ENCODE assay signal across 2 cellular contexts in the genomic region with DNA sequence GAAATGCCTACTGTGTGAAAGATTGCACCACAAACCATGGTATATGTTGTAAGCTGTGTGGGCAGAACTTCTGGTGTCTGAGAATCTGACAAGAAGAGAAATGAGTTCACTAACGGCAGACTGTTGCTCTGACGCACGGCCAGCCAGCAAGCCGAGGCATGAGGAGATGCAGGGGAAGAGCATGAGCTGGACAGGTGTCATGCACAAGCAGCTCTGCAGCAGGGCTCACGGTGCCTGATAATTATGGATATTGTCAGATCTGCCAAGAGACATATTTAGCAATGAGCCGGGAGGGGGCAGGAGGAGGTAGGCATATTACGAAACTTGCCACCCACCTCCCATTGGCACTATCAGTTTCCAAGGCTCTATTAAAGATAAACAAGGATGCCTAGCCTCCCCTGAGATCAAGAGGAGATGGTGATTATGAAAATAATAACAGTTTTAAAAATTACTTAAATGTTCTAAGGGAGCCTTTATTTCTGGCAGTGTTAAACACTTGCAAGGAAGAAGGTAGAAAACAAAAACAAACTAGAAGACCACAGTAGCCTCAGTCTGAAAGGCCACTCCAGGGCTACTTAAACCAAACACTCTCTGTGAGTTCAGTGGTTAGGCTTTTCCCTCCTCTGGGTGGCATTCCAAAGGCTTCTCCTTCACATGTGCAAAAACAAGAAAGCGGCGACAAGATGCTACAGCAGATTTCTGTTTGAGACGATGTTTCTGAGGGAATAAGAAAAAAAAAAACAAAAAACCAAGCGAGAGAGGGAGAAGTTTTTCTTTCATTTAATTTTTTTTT.
A peak's percentile ranks its signal among the peaks of the same experiment; 100 is the strongest.
TF ChIP-seq lines count a peak whose summit lies in the region.

No MANE protein-coding gene starts in this region.

TF ChIP-seq in IMR-90, 13 proteins besides CTCF, POLR2A, EP300 and RAD21:
- TF ChIP-seq CHD1 (IDR thresholded peaks at IDR 0.05; ENCODE audit: low read depth, low read length), result no peak
- no peak for TF ChIP-seq FOS (IDR thresholded peaks at IDR 0.05; ENCODE audit: low read depth, low read length)
- TF ChIP-seq BHLHE40 (IDR thresholded peaks at IDR 0.05; ENCODE audit: low read depth, low read length), result no peak
- peak; percentile 20; the same call in 1 of the 2 replicates for TF ChIP-seq CEBPB (IDR thresholded peaks at IDR 0.05; ENCODE audit: low read depth, low read length)
- TF ChIP-seq MAFK (IDR thresholded peaks at IDR 0.05; ENCODE audit: low read depth, low read length), result no peak
- no peak for TF ChIP-seq USF2 (IDR thresholded peaks at IDR 0.05; ENCODE audit: low read depth, low read length)
TF ChIP-seq in IMR-90: peak in this region for 1.

TF ChIP-seq in H1, 55 proteins besides CTCF, POLR2A, EP300 and RAD21:
- TF ChIP-seq CTBP2 (IDR thresholded peaks at IDR 0.05; ENCODE audit: borderline replicate concordance, insufficient read depth, insufficient read length, low read length) (no peak), SUZ12 (IDR thresholded peaks at IDR 0.05; ENCODE audit: low read length) (no peak), SIX5 (IDR thresholded peaks at IDR 0.05; ENCODE audit: low read depth, low read length) (no peak), GABPA (IDR thresholded peaks at IDR 0.05; ENCODE audit: borderline replicate concordance, insufficient read depth, low read length) (no peak), CHD1 (IDR thresholded peaks at IDR 0.05; ENCODE audit: low read depth, low read length) (no peak), SRF (IDR thresholded peaks at IDR 0.05; ENCODE audit: low read depth, low read length) (no peak), RFX5 (IDR thresholded peaks at IDR 0.05; ENCODE audit: borderline replicate concordance, low read depth, low read length) (no peak), SP2 (IDR thresholded peaks at IDR 0.05; ENCODE audit: low read length) (no peak), KDM1A (IDR thresholded peaks at IDR 0.05; ENCODE audit: borderline replicate concordance, low read length) (no peak), RBBP5 (IDR thresholded peaks at IDR 0.05; ENCODE audit: borderline replicate concordance, low read depth, low read length) (no peak), E2F6 (IDR thresholded peaks at IDR 0.05) (no peak), POLR2AphosphoS5 (IDR thresholded peaks at IDR 0.05; ENCODE audit: low read depth, low read length) (no peak), SP4 (IDR thresholded peaks at IDR 0.05; ENCODE audit: low read length) (no peak), MAFK (IDR thresholded peaks at IDR 0.05; ENCODE audit: low read depth, low read length) (no peak), BACH1 (IDR thresholded peaks at IDR 0.05; ENCODE audit: low read length) (no peak), TAF1 (IDR thresholded peaks at IDR 0.05; ENCODE audit: low read depth, low read length) (no peak), BRCA1 (IDR thresholded peaks at IDR 0.05; ENCODE audit: low read depth, low read length) (no peak)
- TF ChIP-seq, protein P1, sequence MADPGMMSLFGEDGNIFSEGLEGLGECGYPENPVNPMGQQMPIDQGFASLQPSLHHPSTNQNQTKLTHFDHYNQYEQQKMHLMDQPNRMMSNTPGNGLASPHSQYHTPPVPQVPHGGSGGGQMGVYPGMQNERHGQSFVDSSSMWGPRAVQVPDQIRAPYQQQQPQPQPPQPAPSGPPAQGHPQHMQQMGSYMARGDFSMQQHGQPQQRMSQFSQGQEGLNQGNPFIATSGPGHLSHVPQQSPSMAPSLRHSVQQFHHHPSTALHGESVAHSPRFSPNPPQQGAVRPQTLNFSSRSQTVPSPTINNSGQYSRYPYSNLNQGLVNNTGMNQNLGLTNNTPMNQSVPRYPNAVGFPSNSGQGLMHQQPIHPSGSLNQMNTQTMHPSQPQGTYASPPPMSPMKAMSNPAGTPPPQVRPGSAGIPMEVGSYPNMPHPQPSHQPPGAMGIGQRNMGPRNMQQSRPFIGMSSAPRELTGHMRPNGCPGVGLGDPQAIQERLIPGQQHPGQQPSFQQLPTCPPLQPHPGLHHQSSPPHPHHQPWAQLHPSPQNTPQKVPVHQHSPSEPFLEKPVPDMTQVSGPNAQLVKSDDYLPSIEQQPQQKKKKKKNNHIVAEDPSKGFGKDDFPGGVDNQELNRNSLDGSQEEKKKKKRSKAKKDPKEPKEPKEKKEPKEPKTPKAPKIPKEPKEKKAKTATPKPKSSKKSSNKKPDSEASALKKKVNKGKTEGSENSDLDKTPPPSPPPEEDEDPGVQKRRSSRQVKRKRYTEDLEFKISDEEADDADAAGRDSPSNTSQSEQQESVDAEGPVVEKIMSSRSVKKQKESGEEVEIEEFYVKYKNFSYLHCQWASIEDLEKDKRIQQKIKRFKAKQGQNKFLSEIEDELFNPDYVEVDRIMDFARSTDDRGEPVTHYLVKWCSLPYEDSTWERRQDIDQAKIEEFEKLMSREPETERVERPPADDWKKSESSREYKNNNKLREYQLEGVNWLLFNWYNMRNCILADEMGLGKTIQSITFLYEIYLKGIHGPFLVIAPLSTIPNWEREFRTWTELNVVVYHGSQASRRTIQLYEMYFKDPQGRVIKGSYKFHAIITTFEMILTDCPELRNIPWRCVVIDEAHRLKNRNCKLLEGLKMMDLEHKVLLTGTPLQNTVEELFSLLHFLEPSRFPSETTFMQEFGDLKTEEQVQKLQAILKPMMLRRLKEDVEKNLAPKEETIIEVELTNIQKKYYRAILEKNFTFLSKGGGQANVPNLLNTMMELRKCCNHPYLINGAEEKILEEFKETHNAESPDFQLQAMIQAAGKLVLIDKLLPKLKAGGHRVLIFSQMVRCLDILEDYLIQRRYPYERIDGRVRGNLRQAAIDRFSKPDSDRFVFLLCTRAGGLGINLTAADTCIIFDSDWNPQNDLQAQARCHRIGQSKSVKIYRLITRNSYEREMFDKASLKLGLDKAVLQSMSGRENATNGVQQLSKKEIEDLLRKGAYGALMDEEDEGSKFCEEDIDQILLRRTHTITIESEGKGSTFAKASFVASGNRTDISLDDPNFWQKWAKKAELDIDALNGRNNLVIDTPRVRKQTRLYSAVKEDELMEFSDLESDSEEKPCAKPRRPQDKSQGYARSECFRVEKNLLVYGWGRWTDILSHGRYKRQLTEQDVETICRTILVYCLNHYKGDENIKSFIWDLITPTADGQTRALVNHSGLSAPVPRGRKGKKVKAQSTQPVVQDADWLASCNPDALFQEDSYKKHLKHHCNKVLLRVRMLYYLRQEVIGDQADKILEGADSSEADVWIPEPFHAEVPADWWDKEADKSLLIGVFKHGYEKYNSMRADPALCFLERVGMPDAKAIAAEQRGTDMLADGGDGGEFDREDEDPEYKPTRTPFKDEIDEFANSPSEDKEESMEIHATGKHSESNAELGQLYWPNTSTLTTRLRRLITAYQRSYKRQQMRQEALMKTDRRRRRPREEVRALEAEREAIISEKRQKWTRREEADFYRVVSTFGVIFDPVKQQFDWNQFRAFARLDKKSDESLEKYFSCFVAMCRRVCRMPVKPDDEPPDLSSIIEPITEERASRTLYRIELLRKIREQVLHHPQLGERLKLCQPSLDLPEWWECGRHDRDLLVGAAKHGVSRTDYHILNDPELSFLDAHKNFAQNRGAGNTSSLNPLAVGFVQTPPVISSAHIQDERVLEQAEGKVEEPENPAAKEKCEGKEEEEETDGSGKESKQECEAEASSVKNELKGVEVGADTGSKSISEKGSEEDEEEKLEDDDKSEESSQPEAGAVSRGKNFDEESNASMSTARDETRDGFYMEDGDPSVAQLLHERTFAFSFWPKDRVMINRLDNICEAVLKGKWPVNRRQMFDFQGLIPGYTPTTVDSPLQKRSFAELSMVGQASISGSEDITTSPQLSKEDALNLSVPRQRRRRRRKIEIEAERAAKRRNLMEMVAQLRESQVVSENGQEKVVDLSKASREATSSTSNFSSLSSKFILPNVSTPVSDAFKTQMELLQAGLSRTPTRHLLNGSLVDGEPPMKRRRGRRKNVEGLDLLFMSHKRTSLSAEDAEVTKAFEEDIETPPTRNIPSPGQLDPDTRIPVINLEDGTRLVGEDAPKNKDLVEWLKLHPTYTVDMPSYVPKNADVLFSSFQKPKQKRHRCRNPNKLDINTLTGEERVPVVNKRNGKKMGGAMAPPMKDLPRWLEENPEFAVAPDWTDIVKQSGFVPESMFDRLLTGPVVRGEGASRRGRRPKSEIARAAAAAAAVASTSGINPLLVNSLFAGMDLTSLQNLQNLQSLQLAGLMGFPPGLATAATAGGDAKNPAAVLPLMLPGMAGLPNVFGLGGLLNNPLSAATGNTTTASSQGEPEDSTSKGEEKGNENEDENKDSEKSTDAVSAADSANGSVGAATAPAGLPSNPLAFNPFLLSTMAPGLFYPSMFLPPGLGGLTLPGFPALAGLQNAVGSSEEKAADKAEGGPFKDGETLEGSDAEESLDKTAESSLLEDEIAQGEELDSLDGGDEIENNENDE (IDR thresholded peaks at IDR 0.05; ENCODE audit: insufficient replicate concordance, low read length), result no peak
